In the genomic region with DNA sequence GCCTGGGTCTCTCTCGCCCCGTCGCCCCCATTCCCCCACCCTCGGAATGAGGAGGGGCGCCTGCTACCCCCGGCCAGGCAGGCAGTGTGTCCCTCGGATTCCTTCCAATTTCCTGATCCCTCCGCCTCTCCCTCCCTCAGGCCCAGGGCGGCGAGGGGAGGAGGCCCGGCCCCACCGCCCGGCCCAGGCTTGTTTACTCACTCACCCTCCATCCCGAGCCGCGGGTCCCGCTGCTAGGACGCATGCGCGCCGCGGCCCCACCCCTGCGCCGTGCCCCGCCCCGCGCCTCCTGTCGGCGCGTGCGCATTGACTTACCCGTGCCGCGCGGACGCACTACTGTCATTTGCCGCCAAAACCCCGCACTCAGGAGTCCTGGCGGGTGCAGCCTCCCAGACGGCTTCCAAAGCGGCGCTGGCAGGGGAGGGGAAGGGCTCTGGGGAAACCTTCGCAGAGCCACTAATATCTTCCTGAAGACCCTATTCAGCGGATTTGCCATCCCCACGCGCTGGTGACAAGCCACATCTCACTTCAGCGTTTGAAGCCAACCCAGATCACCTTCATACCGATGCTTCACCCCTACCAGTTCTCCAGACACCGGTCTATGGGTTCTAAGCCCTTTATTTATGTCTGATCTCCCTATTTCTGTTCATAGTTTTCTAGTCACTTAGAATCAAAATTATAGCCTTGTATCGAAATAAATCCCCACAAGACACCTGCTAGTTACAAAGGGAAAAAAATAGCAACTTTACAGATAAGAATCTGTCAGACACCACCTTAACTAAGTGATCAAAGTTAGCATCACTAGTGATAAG, we compare ENCODE assay signal across 1 cellular context.
A peak's percentile ranks its signal among the peaks of the same experiment; 100 is the strongest.
TF ChIP-seq lines count a peak whose summit lies in the region.

EZH1 (minus strand) TSS at position 235 of the 812 bp plus-strand sequence. CDS start 16,099 bp downstream, outside the sequence.

TF ChIP-seq in HepG2, 621 proteins besides CTCF, POLR2A, EP300 and RAD21 (continued from another document and continues in another):
- TF ChIP-seq RBM39 (IDR thresholded peaks at IDR 0.05; ENCODE audit: low read depth, low read length, poor library complexity, severe bottlenecking) (peak; percentile 52), ZSCAN20 (CRISPR knock-in tag; IDR thresholded peaks at IDR 0.05; ENCODE audit: borderline replicate concordance) (no peak; the same call in 1 of the 2 replicates), HNRNPUL1 (IDR thresholded peaks at IDR 0.05; ENCODE audit: low read depth, low read length) (no peak), ZNF121 (CRISPR knock-in tag; IDR thresholded peaks at IDR 0.05) (no peak), ZNF441 (CRISPR knock-in tag; IDR thresholded peaks at IDR 0.05; ENCODE audit: borderline replicate concordance) (peak; percentile 92), SOX13 (IDR thresholded peaks at IDR 0.05) (no peak), SOX13 (CRISPR knock-in tag; conservative IDR thresholded peaks at IDR 0.05 in 1 of 2, IDR thresholded peaks at IDR 0.05 in 1 of 2) (no peak), JUND (CRISPR knock-in tag; IDR thresholded peaks at IDR 0.05) (0 out of 2 replicates have a peak, but pooled peaks have one; percentile 52), NRL (CRISPR knock-in tag; IDR thresholded peaks at IDR 0.05; ENCODE audit: borderline replicate concordance) (peak; percentile 91), ZNF331 (CRISPR knock-in tag; IDR thresholded peaks at IDR 0.05) (peak; percentile 90), SP4 (CRISPR knock-in tag; IDR thresholded peaks at IDR 0.05) (peak; percentile 81), ZNF354B (CRISPR knock-in tag; IDR thresholded peaks at IDR 0.05) (peak; percentile 84; the same call in 1 of the 2 replicates), ZXDC (CRISPR knock-in tag; IDR thresholded peaks at IDR 0.05) (peak; percentile 92), ZNF619 (CRISPR knock-in tag; IDR thresholded peaks at IDR 0.05) (peak; percentile 44; the same call in 1 of the 2 replicates), RCOR2 (CRISPR knock-in tag; IDR thresholded peaks at IDR 0.05) (no peak; the same call in 1 of the 2 replicates), JDP2 (CRISPR knock-in tag; IDR thresholded peaks at IDR 0.05; ENCODE audit: borderline replicate concordance) (no peak; the same call in 1 of the 2 replicates), ZFYVE20 (CRISPR knock-in tag; IDR thresholded peaks at IDR 0.05; ENCODE audit: borderline replicate concordance, low read depth) (no peak), ZBTB20 (CRISPR knock-in tag; IDR thresholded peaks at IDR 0.05; ENCODE audit: borderline replicate concordance, low read depth) (no peak; the same call in 1 of the 2 replicates), ZNF652 (CRISPR knock-in tag; IDR thresholded peaks at IDR 0.05; ENCODE audit: borderline replicate concordance, low read depth) (no peak), GATAD1 (CRISPR knock-in tag; IDR thresholded peaks at IDR 0.05) (peak; percentile 62; the same call in 1 of the 2 replicates), PBX2 (CRISPR knock-in tag; IDR thresholded peaks at IDR 0.05) (no peak), TRIM24 (CRISPR knock-in tag; IDR thresholded peaks at IDR 0.05) (no peak), RFX5 (IDR thresholded peaks at IDR 0.05; ENCODE audit: low read depth, low read length) (no peak), EHMT2 (IDR thresholded peaks at IDR 0.05; ENCODE audit: borderline replicate concordance, low read depth, low read length) (no peak), ZNF329 (CRISPR knock-in tag; IDR thresholded peaks at IDR 0.05; ENCODE audit: low read depth) (peak; percentile 80; the same call in 1 of the 2 replicates), ZNF138 (CRISPR knock-in tag; IDR thresholded peaks at IDR 0.05; ENCODE audit: low read depth) (peak; percentile 88; the same call in 1 of the 2 replicates), MLXIP (CRISPR knock-in tag; IDR thresholded peaks at IDR 0.05; ENCODE audit: borderline replicate concordance) (no peak), ZNF30 (CRISPR knock-in tag; IDR thresholded peaks at IDR 0.05) (peak; percentile 35; the same call in 1 of the 2 replicates), ZNF251 (CRISPR knock-in tag; IDR thresholded peaks at IDR 0.05) (no peak), KDM2A (CRISPR knock-in tag; IDR thresholded peaks at IDR 0.05; ENCODE audit: borderline replicate concordance, low read depth) (peak; percentile 80), TARDBP (CRISPR knock-in tag; IDR thresholded peaks at IDR 0.05) (peak; percentile 83; the same call in 1 of the 2 replicates), ZNF879 (CRISPR knock-in tag; IDR thresholded peaks at IDR 0.05) (no peak), SRSF9 (IDR thresholded peaks at IDR 0.05; ENCODE audit: borderline replicate concordance, insufficient read depth, low read depth, low read length, poor library complexity, severe bottlenecking) (no peak), ZNF691 (CRISPR knock-in tag; IDR thresholded peaks at IDR 0.05; ENCODE audit: borderline replicate concordance, low read depth) (no peak), ZNF12 (CRISPR knock-in tag; IDR thresholded peaks at IDR 0.05) (peak; percentile 38; the same call in 1 of the 2 replicates), ZNF512B (CRISPR knock-in tag; IDR thresholded peaks at IDR 0.05; ENCODE audit: borderline replicate concordance) (no peak)
- TF ChIP-seq, protein P1, sequence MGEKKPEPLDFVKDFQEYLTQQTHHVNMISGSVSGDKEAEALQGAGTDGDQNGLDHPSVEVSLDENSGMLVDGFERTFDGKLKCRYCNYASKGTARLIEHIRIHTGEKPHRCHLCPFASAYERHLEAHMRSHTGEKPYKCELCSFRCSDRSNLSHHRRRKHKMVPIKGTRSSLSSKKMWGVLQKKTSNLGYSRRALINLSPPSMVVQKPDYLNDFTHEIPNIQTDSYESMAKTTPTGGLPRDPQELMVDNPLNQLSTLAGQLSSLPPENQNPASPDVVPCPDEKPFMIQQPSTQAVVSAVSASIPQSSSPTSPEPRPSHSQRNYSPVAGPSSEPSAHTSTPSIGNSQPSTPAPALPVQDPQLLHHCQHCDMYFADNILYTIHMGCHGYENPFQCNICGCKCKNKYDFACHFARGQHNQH (CRISPR knock-in tag; IDR thresholded peaks at IDR 0.05) = peak; percentile 79
- TF ChIP-seq, protein P2, sequence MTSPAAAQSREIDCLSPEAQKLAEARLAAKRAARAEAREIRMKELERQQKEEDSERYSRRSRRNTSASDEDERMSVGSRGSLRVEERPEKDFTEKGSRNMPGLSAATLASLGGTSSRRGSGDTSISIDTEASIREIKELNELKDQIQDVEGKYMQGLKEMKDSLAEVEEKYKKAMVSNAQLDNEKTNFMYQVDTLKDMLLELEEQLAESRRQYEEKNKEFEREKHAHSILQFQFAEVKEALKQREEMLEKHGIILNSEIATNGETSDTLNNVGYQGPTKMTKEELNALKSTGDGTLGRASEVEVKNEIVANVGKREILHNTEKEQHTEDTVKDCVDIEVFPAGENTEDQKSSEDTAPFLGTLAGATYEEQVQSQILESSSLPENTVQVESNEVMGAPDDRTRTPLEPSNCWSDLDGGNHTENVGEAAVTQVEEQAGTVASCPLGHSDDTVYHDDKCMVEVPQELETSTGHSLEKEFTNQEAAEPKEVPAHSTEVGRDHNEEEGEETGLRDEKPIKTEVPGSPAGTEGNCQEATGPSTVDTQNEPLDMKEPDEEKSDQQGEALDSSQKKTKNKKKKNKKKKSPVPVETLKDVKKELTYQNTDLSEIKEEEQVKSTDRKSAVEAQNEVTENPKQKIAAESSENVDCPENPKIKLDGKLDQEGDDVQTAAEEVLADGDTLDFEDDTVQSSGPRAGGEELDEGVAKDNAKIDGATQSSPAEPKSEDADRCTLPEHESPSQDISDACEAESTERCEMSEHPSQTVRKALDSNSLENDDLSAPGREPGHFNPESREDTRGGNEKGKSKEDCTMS (CRISPR knock-in tag; conservative IDR thresholded peaks at IDR 0.05) = no peak
- TF ChIP-seq, protein P3, sequence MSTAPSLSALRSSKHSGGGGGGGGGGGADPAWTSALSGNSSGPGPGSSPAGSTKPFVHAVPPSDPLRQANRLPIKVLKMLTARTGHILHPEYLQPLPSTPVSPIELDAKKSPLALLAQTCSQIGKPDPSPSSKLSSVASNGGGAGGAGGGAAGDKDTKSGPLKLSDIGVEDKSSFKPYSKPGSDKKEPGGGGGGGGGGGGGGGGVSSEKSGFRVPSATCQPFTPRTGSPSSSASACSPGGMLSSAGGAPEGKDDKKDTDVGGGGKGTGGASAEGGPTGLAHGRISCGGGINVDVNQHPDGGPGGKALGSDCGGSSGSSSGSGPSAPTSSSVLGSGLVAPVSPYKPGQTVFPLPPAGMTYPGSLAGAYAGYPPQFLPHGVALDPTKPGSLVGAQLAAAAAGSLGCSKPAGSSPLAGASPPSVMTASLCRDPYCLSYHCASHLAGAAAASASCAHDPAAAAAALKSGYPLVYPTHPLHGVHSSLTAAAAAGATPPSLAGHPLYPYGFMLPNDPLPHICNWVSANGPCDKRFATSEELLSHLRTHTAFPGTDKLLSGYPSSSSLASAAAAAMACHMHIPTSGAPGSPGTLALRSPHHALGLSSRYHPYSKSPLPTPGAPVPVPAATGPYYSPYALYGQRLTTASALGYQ (CRISPR knock-in tag; IDR thresholded peaks at IDR 0.05) = no peak; the same call in 1 of the 2 replicates
- TF ChIP-seq, protein P4, sequence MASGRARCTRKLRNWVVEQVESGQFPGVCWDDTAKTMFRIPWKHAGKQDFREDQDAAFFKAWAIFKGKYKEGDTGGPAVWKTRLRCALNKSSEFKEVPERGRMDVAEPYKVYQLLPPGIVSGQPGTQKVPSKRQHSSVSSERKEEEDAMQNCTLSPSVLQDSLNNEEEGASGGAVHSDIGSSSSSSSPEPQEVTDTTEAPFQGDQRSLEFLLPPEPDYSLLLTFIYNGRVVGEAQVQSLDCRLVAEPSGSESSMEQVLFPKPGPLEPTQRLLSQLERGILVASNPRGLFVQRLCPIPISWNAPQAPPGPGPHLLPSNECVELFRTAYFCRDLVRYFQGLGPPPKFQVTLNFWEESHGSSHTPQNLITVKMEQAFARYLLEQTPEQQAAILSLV (CRISPR knock-in tag; IDR thresholded peaks at IDR 0.05; ENCODE audit: borderline replicate concordance) = no peak; the same call in none of the 2 replicates
